Comparison of ENCODE assay signal across 30 cellular contexts in genomic region chr5:11853140-11853539, GRCh38. TPM values are rescaled to one million over a fixed set of nuclear protein-coding genes. Genes with fewer than 3 reads are reported as not detected.
"Had no signal": no experiment of that assay in that cellular context is flagged by ENCODE, and none has a peak within 500 bp of the region (broad histone marks: within the 10 kb centered on the region; RNA-seq: fewer than 3 reads in every experiment).

No MANE protein-coding gene starts in this region.

- H3K9ac ChIP-seq: neural progenitor cell, parathyroid adenoma had no signal

- DNase-seq: naive thymus-derived CD4-positive, alpha-beta T cell; natural killer cell; occipital lobe; ovary; posterior cingulate gyrus; psoas muscle; right cardiac atrium; right lobe of liver; sigmoid colon; small intestine; stimulated activated CD4-positive, alpha-beta T cell treated with anti-CD3 and anti-CD28 coated beads, Interleukin-15, amount 100 ng/mL, for 24 hours; stimulated activated CD4-positive, alpha-beta T cell treated with anti-CD3 and anti-CD28 coated beads, Interleukin-2, amount 100 ng/mL, for 24 hours; stimulated activated CD4-positive, alpha-beta T cell treated with anti-CD3 and anti-CD28 coated beads, Interleukin-2, amount 100 ng/mL, for 48 hours; stimulated activated CD4-positive, alpha-beta T cell treated with anti-CD3 and anti-CD28 coated beads, Interleukin-4, amount 100 ng/mL, for 24 hours; stimulated activated naive B cell treated with anti-CD40 and anti-IgM and Interleukin-4, amounts not matched to agents 10 μg/mL and 1 μg/mL and 100 μg/mL, for 72 hours; stimulated activated naive CD8-positive, alpha-beta T cell treated with anti-CD3 and anti-CD28 coated beads, Interleukin-15, amount 100 ng/mL, for 72 hours; stimulated activated naive CD8-positive, alpha-beta T cell treated with anti-CD3 and anti-CD28 coated beads, Interleukin-15, Interleukin-2, amounts not matched to agents 100 U/mL and 50 U/mL, for 24 hours; testis; tibial artery; transverse colon; uterus had no signal

- H3K27ac Mint-ChIP-seq: naive thymus-derived CD4-positive, alpha-beta T cell; natural killer cell; nephron; neural progenitor cell; progenitor cell of endocrine pancreas; stimulated activated effector memory CD8-positive, alpha-beta T cell treated with anti-CD3 and anti-CD28 coated beads, Interleukin-12 subunit alpha, Interleukin-12 subunit beta, amount 100 ng/mL, for 72 hours; stimulated activated naive B cell treated with anti-CD40 and anti-IgM and Interleukin-4, amounts not matched to agents 10 μg/mL and 1 μg/mL and 100 μg/mL, for 72 hours; stimulated activated naive CD8-positive, alpha-beta T cell treated with anti-CD3 and anti-CD28 coated beads, Interleukin-15, amount 100 ng/mL, for 72 hours; type B pancreatic cell had no signal

- H3K27me3 Mint-ChIP-seq: naive thymus-derived CD4-positive, alpha-beta T cell; progenitor cell of endocrine pancreas; stimulated activated naive B cell treated with anti-CD40 and anti-IgM and Interleukin-4, amounts not matched to agents 10 μg/mL and 1 μg/mL and 100 μg/mL, for 72 hours; stimulated activated naive CD8-positive, alpha-beta T cell treated with anti-CD3 and anti-CD28 coated beads, Interleukin-15, amount 100 ng/mL, for 72 hours; type B pancreatic cell had no signal

- FAIRE-seq: small intestine had no signal

- ATAC-seq: naive thymus-derived CD4-positive, alpha-beta T cell; natural killer cell; psoas muscle; right cardiac atrium; right lobe of liver; stimulated activated effector memory CD8-positive, alpha-beta T cell treated with anti-CD3 and anti-CD28 coated beads, Interleukin-12 subunit alpha, Interleukin-12 subunit beta, amount 100 ng/mL, for 72 hours; stimulated activated naive CD8-positive, alpha-beta T cell treated with anti-CD3 and anti-CD28 coated beads, Interleukin-15, amount 100 ng/mL, for 72 hours; stimulated activated naive CD8-positive, alpha-beta T cell treated with anti-CD3 and anti-CD28 coated beads, Interleukin-15, Interleukin-2, amounts not matched to agents 100 U/mL and 50 U/mL, for 24 hours had no signal

- H3K36me3 ChIP-seq: neural progenitor cell, ovary, right lobe of liver, sigmoid colon, suprapubic skin, tibial artery, transverse colon, uterus had no signal

- H3K4me3 Mint-ChIP-seq: naive thymus-derived CD4-positive, alpha-beta T cell; natural killer cell; nephron; neural progenitor cell; stimulated activated effector memory CD8-positive, alpha-beta T cell treated with anti-CD3 and anti-CD28 coated beads, Interleukin-12 subunit alpha, Interleukin-12 subunit beta, amount 100 ng/mL, for 72 hours; stimulated activated naive B cell treated with anti-CD40 and anti-IgM and Interleukin-4, amounts not matched to agents 10 μg/mL and 1 μg/mL and 100 μg/mL, for 72 hours; stimulated activated naive CD8-positive, alpha-beta T cell treated with anti-CD3 and anti-CD28 coated beads, Interleukin-15, amount 100 ng/mL, for 72 hours; type B pancreatic cell had no signal

- H3K27ac ChIP-seq: neural progenitor cell, ovary, parathyroid adenoma, psoas muscle, right lobe of liver, sigmoid colon, suprapubic skin, testis, tibial artery, transverse colon, uterus had no signal

- H3K9me3 ChIP-seq: ovary, psoas muscle, right lobe of liver, sigmoid colon, suprapubic skin, testis, tibial artery, transverse colon, uterus had no signal

- H3K27me3 ChIP-seq: neural progenitor cell, ovary, right lobe of liver, sigmoid colon, suprapubic skin, testis, tibial artery, transverse colon, uterus had no signal

- H3K4me1 Mint-ChIP-seq: naive thymus-derived CD4-positive, alpha-beta T cell; natural killer cell; nephron; stimulated activated effector memory CD8-positive, alpha-beta T cell treated with anti-CD3 and anti-CD28 coated beads, Interleukin-12 subunit alpha, Interleukin-12 subunit beta, amount 100 ng/mL, for 72 hours; stimulated activated naive B cell treated with anti-CD40 and anti-IgM and Interleukin-4, amounts not matched to agents 10 μg/mL and 1 μg/mL and 100 μg/mL, for 72 hours; stimulated activated naive CD8-positive, alpha-beta T cell treated with anti-CD3 and anti-CD28 coated beads, Interleukin-15, amount 100 ng/mL, for 72 hours had no signal

- H3K4me1 ChIP-seq: parathyroid adenoma, psoas muscle, right lobe of liver, sigmoid colon, suprapubic skin, testis, tibial artery, transverse colon, uterus had no signal

- H2AFZ ChIP-seq: neural progenitor cell, parathyroid adenoma had no signal

- H3K36me3 Mint-ChIP-seq: naive thymus-derived CD4-positive, alpha-beta T cell; natural killer cell; stimulated activated effector memory CD8-positive, alpha-beta T cell treated with anti-CD3 and anti-CD28 coated beads, Interleukin-12 subunit alpha, Interleukin-12 subunit beta, amount 100 ng/mL, for 72 hours; stimulated activated naive B cell treated with anti-CD40 and anti-IgM and Interleukin-4, amounts not matched to agents 10 μg/mL and 1 μg/mL and 100 μg/mL, for 72 hours; type B pancreatic cell had no signal

- H3K79me2 ChIP-seq: parathyroid adenoma had no signal

- H3K4me3 ChIP-seq: neural progenitor cell, ovary, psoas muscle, right lobe of liver, sigmoid colon, suprapubic skin, testis, tibial artery, transverse colon, uterus had no signal

- H3K4me2 ChIP-seq: neural progenitor cell had no signal

- H3K9me3 Mint-ChIP-seq: nephron, type B pancreatic cell had no signal

RNA-seq across cellular contexts. Expression of gene CTNND2, which starts 51.1 kb away (rescaled TPM):
- total RNA-seq: natural killer cell, osteoblast, renal cortical epithelial cell had no signal
- polyA plus RNA-seq: naive thymus-derived CD4-positive, alpha-beta T cell had no signal
